17 cellular contexts compared by ENCODE assay signal in genomic region chr19:33998302-33998701, GRCh38.
"Had no signal": no experiment of that assay in that cellular context is flagged by ENCODE, and none has a peak within 500 bp of the region (broad histone marks: within the 10 kb centered on the region; RNA-seq: fewer than 3 reads in every experiment).

No MANE protein-coding gene starts in this region.

- H3K36me3 Mint-ChIP-seq: memory B cell had no signal

- H3K36me3 ChIP-seq: ovary, spleen, upper lobe of right lung, WERI-Rb-1 had no signal

- H3K27me3 ChIP-seq: ovary, testis, upper lobe of right lung had no signal

- H3K4me3 ChIP-seq: mucosa of descending colon, ovary, spleen, testis, upper lobe of right lung had no signal

- DNase-seq: activated CD4-positive, alpha-beta T cell treated with anti-CD3 and anti-CD28 coated beads, Interleukin-2, amount 50 U/mL, for 48 hours; activated effector memory CD4-positive, alpha-beta T cell treated with Interleukin-2 at 50 U/mL for 16 hours; activated T-cell treated with anti-CD3 and anti-CD28 coated beads, Interleukin-2, amount 50 U/mL, for 1 hour; islet precursor cell; mucosa of descending colon; naive thymus-derived CD4-positive, alpha-beta T cell; ovary; spleen; stimulated activated naive CD8-positive, alpha-beta T cell treated with anti-CD3 and anti-CD28 coated beads, Interleukin-15, amount 100 ng/mL, for 72 hours; testis; upper lobe of right lung; WERI-Rb-1 had no signal

- H3K9me3 ChIP-seq: mucosa of descending colon, ovary, testis, upper lobe of right lung had no signal

- H3K4me1 Mint-ChIP-seq: activated naive CD4-positive, alpha-beta T cell treated with anti-CD3 and anti-CD28 coated beads, Interleukin-2, amount 50 U/mL, for 24 hours; memory B cell; naive thymus-derived CD4-positive, alpha-beta T cell had no signal

- H3K4me1 ChIP-seq: spleen, testis, upper lobe of right lung had no signal

- H3K27ac Mint-ChIP-seq: activated naive CD4-positive, alpha-beta T cell treated with anti-CD3 and anti-CD28 coated beads, Interleukin-2, amount 50 U/mL, for 24 hours; memory B cell; naive thymus-derived CD4-positive, alpha-beta T cell; stimulated activated naive CD8-positive, alpha-beta T cell treated with anti-CD3 and anti-CD28 coated beads, Interleukin-15, amount 100 ng/mL, for 72 hours had no signal

- ATAC-seq: esophagus mucosa; left lobe of liver; mucosa of descending colon; naive thymus-derived CD4-positive, alpha-beta T cell; sciatic nerve; stimulated activated naive CD8-positive, alpha-beta T cell treated with anti-CD3 and anti-CD28 coated beads, Interleukin-15, amount 100 ng/mL, for 72 hours; upper lobe of right lung had no signal

- H3K27ac ChIP-seq: ovary, spleen, testis, upper lobe of right lung, WERI-Rb-1 had no signal

- H3K4me3 Mint-ChIP-seq: activated naive CD4-positive, alpha-beta T cell treated with anti-CD3 and anti-CD28 coated beads, Interleukin-2, amount 50 U/mL, for 24 hours; memory B cell; naive thymus-derived CD4-positive, alpha-beta T cell; stimulated activated naive CD8-positive, alpha-beta T cell treated with anti-CD3 and anti-CD28 coated beads, Interleukin-15, amount 100 ng/mL, for 72 hours had no signal
